ENCODE assay signal across 18 cellular contexts in the genomic region with DNA sequence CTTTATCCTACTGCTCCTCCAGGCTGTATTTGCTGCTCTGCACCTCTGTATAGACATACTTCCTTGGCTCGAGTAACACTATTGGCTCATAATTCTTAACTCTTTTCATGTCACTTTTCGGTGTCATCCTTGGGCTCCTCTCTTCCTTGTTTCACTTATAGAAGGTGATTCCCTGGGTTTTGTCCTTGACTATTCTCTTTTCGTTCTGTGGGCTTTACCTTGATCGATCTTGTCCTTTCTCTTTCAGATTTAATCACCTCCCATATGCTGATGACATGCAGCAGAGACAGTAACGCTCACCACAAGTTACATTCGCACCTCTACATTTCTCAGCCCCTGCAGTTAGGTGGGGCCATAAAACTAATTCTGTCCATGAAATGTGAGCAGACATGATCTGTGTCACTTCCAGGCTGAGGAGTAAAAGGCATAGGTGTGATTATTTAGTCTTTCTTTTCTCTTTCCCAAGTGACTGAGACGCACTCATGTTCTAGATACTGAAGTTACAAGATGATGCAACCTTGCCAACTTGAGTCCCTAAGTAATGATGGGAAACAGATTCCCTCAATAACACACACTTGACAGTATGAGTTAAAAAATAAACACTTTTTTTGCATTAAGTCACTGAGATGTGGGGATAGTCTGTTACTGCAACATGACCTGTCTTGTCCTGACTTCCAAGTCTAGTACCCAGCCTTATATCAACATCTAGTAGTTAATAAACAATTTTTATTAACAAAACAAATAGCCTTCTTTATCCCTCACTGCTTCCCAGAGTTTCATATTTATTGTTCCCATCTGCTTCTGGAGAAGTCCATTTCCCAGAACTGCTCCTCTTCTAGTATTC. TPM values are rescaled to one million over a fixed set of nuclear protein-coding genes. Genes with fewer than 3 reads are reported as not detected.
DNase-seq lines count a peak whose midpoint lies in the region; ATAC-seq and TF ChIP-seq lines count a peak whose summit lies in the region.
"Had no signal": no experiment of that assay in that cellular context is flagged by ENCODE, and none has a peak within 500 bp of the region (broad histone marks: within the 10 kb centered on the region; RNA-seq: fewer than 3 reads in every experiment).

No MANE protein-coding gene starts in this region.

- CTCF ChIA-PET in CD8-positive, alpha-beta memory T cell (lab: Charles Lee): no interaction called here

- peaks cover 2 to 5% (median 3%) of the 10 kb centered on the region in 3 donors for H3K4me1 Mint-ChIP-seq in CD8-positive, alpha-beta memory T cell

- no peak overlapping the region for H3K27ac Mint-ChIP-seq in CD8-positive, alpha-beta memory T cell

- TF ChIP-seq CTCF in GM06990 (IDR thresholded peaks at IDR 0.05; ENCODE audit: insufficient read depth, low read length, poor library complexity, severe bottlenecking): no peak

- peaks cover 0 to 2% of the 10 kb centered on the region in 2 donors for H3K27me3 Mint-ChIP-seq in CD8-positive, alpha-beta memory T cell

- no peak overlapping the region for H3K4me3 Mint-ChIP-seq in CD8-positive, alpha-beta memory T cell

- no peaks in the 10 kb centered on the region for H3K27me3 ChIP-seq in GM06990 (replicated peaks; ENCODE audit: control insufficient read depth, insufficient read depth, low read length)
- no peaks in the 10 kb centered on the region for H3K27me3 ChIP-seq in CD8-positive, alpha-beta memory T cell (ENCODE audit: insufficient read depth, low read length, poor library complexity, severe bottlenecking)
- H3K27me3 ChIP-seq: gastroesophageal sphincter had no signal

- H3K9me3 Mint-ChIP-seq in CD8-positive, alpha-beta memory T cell: no peaks in the 10 kb centered on the region

- no peak overlapping the region for H3K4me3 ChIP-seq in GM06990 (replicated peaks; ENCODE audit: low read depth, low read length)
- H3K4me3 ChIP-seq in CD8-positive, alpha-beta memory T cell (ENCODE audit: low read length): no peak overlapping the region
- H3K4me3 ChIP-seq: coronary artery, gastroesophageal sphincter, SJCRH30, thoracic aorta had no signal

- H3K9me3 ChIP-seq in CD8-positive, alpha-beta memory T cell (ENCODE audit: low read length): no peaks in the 10 kb centered on the region
- H3K9me3 ChIP-seq: gastroesophageal sphincter, SJCRH30, thoracic aorta had no signal

- DNase-seq in GM06990 (ENCODE audit: extremely low read depth, insufficient read length) (peak; percentile 28), NCI-H187 (lab: John Stamatoyannopoulos, UW) (no peak), left lobe of liver (ENCODE audit: low spot score) (no peak)
- DNase-seq in CD8-positive, alpha-beta memory T cell: no peak
- DNase-seq: activated CD4-positive, CD25-positive, alpha-beta regulatory T cell treated with anti-CD3 and anti-CD28 coated beads, Interleukin-2, amount 50 U/mL, for 72 hours; activated naive CD4-positive, alpha-beta T cell treated with anti-CD3 and anti-CD28 coated beads, Interleukin-2, amount 50 U/mL, for 16 hours; NCI-H526 treated with DMSO at 0.1 percent for 48 hours; SJCRH30; stimulated activated CD4-positive, alpha-beta T cell treated with anti-CD3 and anti-CD28 coated beads, Interleukin-4, amount 100 ng/mL, for 4 hours had no signal

- no peak overlapping the region for H3K27ac ChIP-seq in CD8-positive, alpha-beta memory T cell (ENCODE audit: low read depth, low read length)
- H3K27ac ChIP-seq: coronary artery, gastroesophageal sphincter, SJCRH30, thoracic aorta had no signal

- H3K36me3 Mint-ChIP-seq in CD8-positive, alpha-beta memory T cell: no peaks in the 10 kb centered on the region

- H3K36me3 ChIP-seq in GM06990 (ENCODE audit: control insufficient read depth, insufficient read depth, low read length): no peaks in the 10 kb centered on the region
- H3K36me3 ChIP-seq in CD8-positive, alpha-beta memory T cell (ENCODE audit: insufficient read depth, low read length): no peaks in the 10 kb centered on the region
- H3K36me3 ChIP-seq: gastroesophageal sphincter, SJCRH30, thoracic aorta had no signal

- ATAC-seq in GM18870 (IDR thresholded peaks at IDR 0.05; ENCODE audit: unreplicated experiment) (peak; percentile 87), GM21825 (IDR thresholded peaks at IDR 0.05; ENCODE audit: unreplicated experiment) (peak; percentile 68), HG03378 (IDR thresholded peaks at IDR 0.05; ENCODE audit: unreplicated experiment) (peak; percentile 83), left lobe of liver (no peak), HG03025 (IDR thresholded peaks at IDR 0.05; ENCODE audit: low FRiP score, unreplicated experiment) (no peak)
- ATAC-seq: gastroesophageal sphincter had no signal

- POLR2A ChIA-PET in CD8-positive, alpha-beta memory T cell (lab: Charles Lee): no interaction called here

- H3K4me1 ChIP-seq in CD8-positive, alpha-beta memory T cell (ENCODE audit: insufficient read depth, low read length): peaks cover 4% of the 10 kb centered on the region
- H3K4me1 ChIP-seq: gastroesophageal sphincter, SJCRH30 had no signal

RNA-seq across cellular contexts. Expression of a gene that starts 49.9 kb away (rescaled TPM):
- 206 TPM for total RNA-seq in left lobe of liver
- total RNA-seq in CD8-positive, alpha-beta memory T cell: not detected
- polyA plus RNA-seq in CD8-positive, alpha-beta memory T cell: not detected
- total RNA-seq: G401, gastroesophageal sphincter, osteocyte, SJCRH30, thoracic aorta had no signal

Comparison
In these comparisons a context has a peak if more than half of its experiments do, and no peak if none do; other contexts are left out.
1. ATAC-seq: peak in GM18870 (single experiment), GM21825 (single experiment) and HG03378 (single experiment); none in left lobe of liver (single experiment) and HG03025 (single experiment).
2. RNA of a gene that starts 49.9 kb away (total RNA-seq): 206 TPM in left lobe of liver (single experiment); not detected in CD8-positive, alpha-beta memory T cell; every median in the first group is over 100 times any median in the second.